ENCODE assay signal across 11 cellular contexts in genomic region chr7:131325179-131325840, GRCh38. TPM values are rescaled to one million over a fixed set of nuclear protein-coding genes. Genes with fewer than 3 reads are reported as not detected.
DNase-seq lines count a peak whose midpoint lies in the region; ATAC-seq and TF ChIP-seq lines count a peak whose summit lies in the region.
"Had no signal": no experiment of that assay in that cellular context is flagged by ENCODE, and none has a peak within 500 bp of the region (broad histone marks: within the 10 kb centered on the region; RNA-seq: fewer than 3 reads in every experiment).

No MANE protein-coding gene starts in this region.

- H3K36me3 Mint-ChIP-seq in CD4-positive, CD25-positive, alpha-beta regulatory T cell, result no peaks in the 10 kb centered on the region
- H3K36me3 Mint-ChIP-seq in activated T-helper 1 cell treated with anti-CD3 and anti-CD28 coated beads, Interleukin-12 subunit alpha, Interleukin-12 subunit beta, Interleukin-2, Interleukin-4 antibody, amounts not matched to agents 30 ng/mL and 10 ng/mL and 1 ng/mL, durations not matched to agents 14 hours and 24 hours and 36 hours (ENCODE audit: low read depth), result peaks cover 4% of the 10 kb centered on the region
- peaks cover 0 to 3% (median 0%) of the 10 kb centered on the region in 3 donors for H3K36me3 Mint-ChIP-seq in naive thymus-derived CD8-positive, alpha-beta T cell

- ATAC-seq in CD4-positive, CD25-positive, alpha-beta regulatory T cell (ENCODE audit: low read depth in 2 of 2), result no peak
- ATAC-seq in naive thymus-derived CD8-positive, alpha-beta T cell, result no peak
- ATAC-seq in GM21390 (IDR thresholded peaks at IDR 0.05; ENCODE audit: unreplicated experiment) (no peak), GM18511 (IDR thresholded peaks at IDR 0.05; ENCODE audit: unreplicated experiment) (no peak), mucosa of descending colon (no peak)
- ATAC-seq: left ventricle myocardium superior had no signal

- peaks cover 34 to 61% (median 38%) of the 10 kb centered on the region in 4 donors for H3K4me1 Mint-ChIP-seq in CD4-positive, CD25-positive, alpha-beta regulatory T cell
- peaks cover 54% of the 10 kb centered on the region for H3K4me1 Mint-ChIP-seq in activated T-helper 1 cell treated with anti-CD3 and anti-CD28 coated beads, Interleukin-12 subunit alpha, Interleukin-12 subunit beta, Interleukin-2, Interleukin-4 antibody, amounts not matched to agents 30 ng/mL and 10 ng/mL and 1 ng/mL, durations not matched to agents 14 hours and 24 hours and 36 hours (ENCODE audit: low read depth)
- peaks cover 20 to 63% (median 50%) of the 10 kb centered on the region in 4 donors for H3K4me1 Mint-ChIP-seq in naive thymus-derived CD8-positive, alpha-beta T cell

- no peaks in the 10 kb centered on the region for H3K9me3 ChIP-seq in CD4-positive, CD25-positive, alpha-beta regulatory T cell (ENCODE audit: control insufficient read depth in 2 of 2, low read length in 2 of 2)
- no peaks in the 10 kb centered on the region for H3K9me3 ChIP-seq in mucosa of descending colon

- H3K27me3 Mint-ChIP-seq in CD4-positive, CD25-positive, alpha-beta regulatory T cell, result no peaks in the 10 kb centered on the region
- peaks cover 5% of the 10 kb centered on the region for H3K27me3 Mint-ChIP-seq in activated T-helper 1 cell treated with anti-CD3 and anti-CD28 coated beads, Interleukin-12 subunit alpha, Interleukin-12 subunit beta, Interleukin-2, Interleukin-4 antibody, amounts not matched to agents 30 ng/mL and 10 ng/mL and 1 ng/mL, durations not matched to agents 14 hours and 24 hours and 36 hours (ENCODE audit: insufficient read depth)
- H3K27me3 Mint-ChIP-seq in naive thymus-derived CD8-positive, alpha-beta T cell, result no peaks in the 10 kb centered on the region

- H3K36me3 ChIP-seq in CD4-positive, CD25-positive, alpha-beta regulatory T cell (ENCODE audit: control insufficient read depth, insufficient read depth, low read length), result no peaks in the 10 kb centered on the region
- H3K36me3 ChIP-seq in mucosa of descending colon (ENCODE audit: low read depth), result no peaks in the 10 kb centered on the region

- H3K27ac Mint-ChIP-seq in CD4-positive, CD25-positive, alpha-beta regulatory T cell, result peak overlapping the region in 2 of 3 donors; percentile 1 to 53
- peak overlapping the region; percentile 69 for H3K27ac Mint-ChIP-seq in activated T-helper 1 cell treated with anti-CD3 and anti-CD28 coated beads, Interleukin-12 subunit alpha, Interleukin-12 subunit beta, Interleukin-2, Interleukin-4 antibody, amounts not matched to agents 30 ng/mL and 10 ng/mL and 1 ng/mL, durations not matched to agents 14 hours and 24 hours and 36 hours
- peak overlapping the region in 6 of 10 donors; percentile 6 to 79 (median 30) for H3K27ac Mint-ChIP-seq in naive thymus-derived CD8-positive, alpha-beta T cell

- no peak for DNase-seq in CD4-positive, CD25-positive, alpha-beta regulatory T cell
- DNase-seq in EL, result peak; percentile 36
- DNase-seq in activated T-helper 1 cell treated with anti-CD3 and anti-CD28 coated beads, Interleukin-12 subunit alpha, Interleukin-12 subunit beta, Interleukin-2, Interleukin-4 antibody, amounts not matched to agents 30 ng/mL and 10 ng/mL and 1 ng/mL, durations not matched to agents 14 hours and 24 hours and 36 hours (ENCODE audit: low spot score), result no peak
- DNase-seq in naive thymus-derived CD8-positive, alpha-beta T cell, result no peak
- no peak for DNase-seq in mucosa of descending colon
- DNase-seq: amygdala, DMS79, left ventricle myocardium superior, WERI-Rb-1 had no signal

- no peak for TF ChIP-seq CTCF in mucosa of descending colon (IDR thresholded peaks at IDR 0.05)

- H3K27ac ChIP-seq in CD4-positive, CD25-positive, alpha-beta regulatory T cell (ENCODE audit: insufficient read depth, low read length, poor library complexity, severe bottlenecking), result no peak overlapping the region
- H3K27ac ChIP-seq: WERI-Rb-1 had no signal

- H3K9me3 Mint-ChIP-seq in CD4-positive, CD25-positive, alpha-beta regulatory T cell, result peaks cover 0 to 1% (median 0%) of the 10 kb centered on the region in 7 donors
- no peaks in the 10 kb centered on the region for H3K9me3 Mint-ChIP-seq in activated T-helper 1 cell treated with anti-CD3 and anti-CD28 coated beads, Interleukin-12 subunit alpha, Interleukin-12 subunit beta, Interleukin-2, Interleukin-4 antibody, amounts not matched to agents 30 ng/mL and 10 ng/mL and 1 ng/mL, durations not matched to agents 14 hours and 24 hours and 36 hours
- H3K9me3 Mint-ChIP-seq in naive thymus-derived CD8-positive, alpha-beta T cell, result peaks cover 0 to 3% (median 0%) of the 10 kb centered on the region in 9 donors

- H3K27me3 ChIP-seq in CD4-positive, CD25-positive, alpha-beta regulatory T cell (ENCODE audit: control insufficient read depth, insufficient read depth, low read length), result no peaks in the 10 kb centered on the region

- POLR2A ChIA-PET in naive thymus-derived CD8-positive, alpha-beta T cell (lab: Charles Lee), result interaction anchor here (0.6 to 3.5 kb wide), 2 partner anchors 218 to 434 kb away, joined by 3 to 45 read pairs; no protein-coding TSS in a partner anchor

- peak overlapping the region; percentile 46 to 98 (median 78) for H3K4me3 Mint-ChIP-seq in CD4-positive, CD25-positive, alpha-beta regulatory T cell
- H3K4me3 Mint-ChIP-seq in activated T-helper 1 cell treated with anti-CD3 and anti-CD28 coated beads, Interleukin-12 subunit alpha, Interleukin-12 subunit beta, Interleukin-2, Interleukin-4 antibody, amounts not matched to agents 30 ng/mL and 10 ng/mL and 1 ng/mL, durations not matched to agents 14 hours and 24 hours and 36 hours, result peak overlapping the region; percentile 67
- peak overlapping the region in 9 of 10 donors; percentile 3 to 61 (median 9) for H3K4me3 Mint-ChIP-seq in naive thymus-derived CD8-positive, alpha-beta T cell

- intact Hi-C loops in activated T-helper 1 cell treated with anti-CD3 and anti-CD28 coated beads, Interleukin-12 subunit alpha, Interleukin-12 subunit beta, Interleukin-2, Interleukin-4 antibody, amounts not matched to agents 30 ng/mL and 10 ng/mL and 1 ng/mL, durations not matched to agents 14 hours and 24 hours and 36 hours (cut with micrococcal nuclease), result loop anchor here (5.0 to 10.0 kb wide), 6 partner anchors 47 to 1757 kb away; partner anchors contain the start of genes CHCHD3, NRF1, SSMEM1 and TMEM209
- intact Hi-C loops in mucosa of descending colon (cut with DNase I, micrococcal nuclease), result no loop called here

- no peak overlapping the region for H3K4me3 ChIP-seq in CD4-positive, CD25-positive, alpha-beta regulatory T cell (ENCODE audit: low read depth, low read length)
- H3K4me3 ChIP-seq in mucosa of descending colon, result no peak overlapping the region

- peaks cover 31% of the 10 kb centered on the region for H3K4me1 ChIP-seq in CD4-positive, CD25-positive, alpha-beta regulatory T cell (ENCODE audit: control insufficient read depth, insufficient read depth, low read length, poor library complexity, severe bottlenecking)
- H3K4me1 ChIP-seq in mucosa of descending colon (ENCODE audit: low read depth), result peaks cover 9% of the 10 kb centered on the region

RNA-seq across cellular contexts. Expression of gene MKLN1, which starts 2.4 kb away (rescaled TPM):
- 58.9 TPM for total RNA-seq in CD4-positive, CD25-positive, alpha-beta regulatory T cell
- polyA plus RNA-seq in CD4-positive, CD25-positive, alpha-beta regulatory T cell, result 10 to 100 TPM; 24.5 to 36.6 (median 32.3) TPM
- total RNA-seq in activated T-helper 1 cell treated with anti-CD3 and anti-CD28 coated beads, Interleukin-12 subunit alpha, Interleukin-12 subunit beta, Interleukin-2, Interleukin-4 antibody, amounts not matched to agents 30 ng/mL and 10 ng/mL and 1 ng/mL, durations not matched to agents 14 hours and 24 hours and 36 hours, result 31.1 and 34.0 TPM in 2 replicates
- total RNA-seq in naive thymus-derived CD8-positive, alpha-beta T cell, result 10 to 100 TPM; 63.6 to 66.1 TPM
- polyA plus RNA-seq in naive thymus-derived CD8-positive, alpha-beta T cell, result 10 to 100 TPM; 17.0 to 20.2 (median 20.0) TPM
- total RNA-seq in mucosa of descending colon, result 10 to 100 TPM; 41.5 to 66.1 (median 47.1) TPM

Comparison
In these comparisons a context has a peak if more than half of its experiments do, and no peak if none do; other contexts are left out.
1. H3K4me3 Mint-ChIP-seq: peak in every context shown above with its lines; median percentile 78 in CD4-positive, CD25-positive, alpha-beta regulatory T cell; 67 in activated T-helper 1 cell treated with anti-CD3 and anti-CD28 coated beads, Interleukin-12 subunit alpha, Interleukin-12 subunit beta, Interleukin-2, Interleukin-4 antibody, amounts not matched to agents 30 ng/mL and 10 ng/mL and 1 ng/mL, durations not matched to agents 14 hours and 24 hours and 36 hours; 9 in naive thymus-derived CD8-positive, alpha-beta T cell.